ENCODE assay signal across 23 cellular contexts in the genomic region with DNA sequence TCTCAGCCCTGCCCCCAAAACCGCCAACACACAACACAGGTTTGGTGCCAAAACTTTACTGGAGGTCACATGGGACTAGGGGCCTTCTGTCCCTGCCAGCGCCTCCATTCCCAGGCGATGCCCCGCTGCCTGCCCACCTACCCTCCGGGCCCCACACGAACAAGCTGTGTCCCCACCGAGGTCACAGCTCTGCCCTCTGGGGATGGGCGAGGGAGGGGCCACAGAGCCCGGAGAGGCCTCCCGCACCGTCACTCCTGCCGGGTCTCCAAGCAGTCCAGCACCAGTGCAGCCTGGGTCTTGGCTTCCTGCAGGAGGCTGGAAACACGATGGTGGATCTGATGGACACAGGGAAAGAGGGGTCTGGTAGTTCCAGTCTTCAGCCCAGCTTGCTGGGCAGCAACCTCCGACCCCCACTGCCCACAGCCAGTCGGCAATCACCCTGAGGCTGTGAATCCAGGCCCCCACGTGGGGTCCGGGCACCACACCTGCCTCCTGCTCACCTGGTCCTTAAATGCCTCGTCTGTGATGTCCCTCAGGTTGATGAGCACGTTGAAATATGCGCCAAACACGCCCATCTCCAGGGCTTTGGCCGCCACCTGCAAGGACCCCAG. TPM values are rescaled to one million over a fixed set of nuclear protein-coding genes. Genes with fewer than 3 reads are reported as not detected.
"Had no signal": no experiment of that assay in that cellular context is flagged by ENCODE, and none has a peak within 500 bp of the region (broad histone marks: within the 10 kb centered on the region; RNA-seq: fewer than 3 reads in every experiment).

No MANE protein-coding gene starts in this region.

- ATAC-seq: Right ventricle myocardium inferior, SK-N-SH treated with all-trans-retinoic acid at 6 μM for 48 hours had no signal

- H3K27me3 ChIP-seq: Peyer's patch, SJCRH30 had no signal

- H3K4me1 ChIP-seq: Peyer's patch, SJCRH30 had no signal

- H3K4me2 ChIP-seq: KMS-11, PC-9 had no signal

- H3K36me3 ChIP-seq: Peyer's patch, SJCRH30 had no signal

- H3K27ac ChIP-seq: HL-60, KMS-11, PC-9, Peyer's patch, SJCRH30 had no signal

- H3K9ac ChIP-seq: KMS-11 had no signal

- H2AFZ ChIP-seq: PC-9 had no signal

- H3K4me3 ChIP-seq: PC-9, Peyer's patch, SJCRH30 had no signal

- DNase-seq: Kasumi-1, MV-4-11, NCI-H1048, NCI-H1105, NCI-H1436 treated with DMSO at 0.1 percent for 48 hours, NCI-H1694, NCI-H187 treated with DMSO at 0.1 percent for 48 hours, NCI-H2081, NCI-H2107, NCI-H524, NCI-H526 treated with DMSO at 0.1 percent for 48 hours, NCI-H748 treated with DMSO at 0.1 percent for 48 hours, OCI-M1, PC-9, Peyer's patch, SHP77 treated with DMSO at 0.1 percent for 48 hours, SJCRH30 had no signal

- FAIRE-seq: HTR-8/SVneo had no signal

- H3K9me3 ChIP-seq: Peyer's patch, SJCRH30 had no signal

RNA-seq across cellular contexts. Expression of gene FTCD, which starts 18.5 kb away (rescaled TPM):
- total RNA-seq: M059J, SJCRH30 had no signal
